Comparison of ENCODE assay signal across 16 cellular contexts in the genomic region with DNA sequence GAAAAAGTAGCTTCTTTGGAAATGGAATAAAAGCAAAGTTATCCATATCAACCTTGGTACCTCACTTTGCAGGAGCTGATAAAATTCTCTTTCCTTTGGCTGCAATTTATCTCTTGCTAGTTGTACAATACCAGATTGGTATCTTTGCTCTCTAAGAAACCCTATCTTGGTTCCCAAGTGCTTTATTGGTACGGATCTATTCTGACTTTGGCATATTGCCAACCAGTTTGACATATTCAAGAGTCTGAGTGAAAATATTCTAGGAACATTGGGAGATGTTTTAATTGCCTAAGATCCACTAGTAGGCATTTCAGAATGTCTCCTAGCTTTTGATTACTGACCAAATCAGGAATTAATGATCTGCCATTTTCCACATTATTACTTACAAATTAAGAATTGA.
A peak's percentile ranks its signal among the peaks of the same experiment; 100 is the strongest.
DNase-seq lines count a peak whose midpoint lies in the region; ATAC-seq, FAIRE-seq and TF ChIP-seq lines count a peak whose summit lies in the region.
"Had no signal": no experiment of that assay in that cellular context is flagged by ENCODE, and none has a peak within 500 bp of the region (broad histone marks: within the 10 kb centered on the region; RNA-seq: fewer than 3 reads in every experiment).

No MANE protein-coding gene starts in this region.

- H3K4me2 ChIP-seq in IMR-90 (ENCODE audit: low read depth, low read length) (no peak overlapping the region), K562 (ENCODE audit: insufficient read depth, low read length) (no peak overlapping the region)
- H3K4me2 ChIP-seq: BLaER1 treated with 17β-estradiol and CSF1 and Interleukin-3, amounts not matched to agents 10 nM and 100 nM had no signal

- H2AK9ac ChIP-seq in IMR-90 (replicated peaks; ENCODE audit: low read depth, low read length, poor library complexity): no peak overlapping the region

- H4K8ac ChIP-seq in IMR-90 (ENCODE audit: low read depth in 2 of 2, low read length in 2 of 2): 0 out of 4 replicates have a peak overlapping the region, but pooled peaks of 1 of the 2 experiments have one; percentile 18

- CTCF ChIA-PET in IMR-90 (lab: Yijun Ruan, JAX): interaction anchor here (0.6 kb wide), 1 partner anchor 299 kb away, joined by 3 read pairs; no protein-coding TSS in a partner anchor
- CTCF ChIA-PET in K562 (lab: Yijun Ruan, JAX; ENCODE audit: low intra/inter-chr PET ratio): no interaction called here

- H2BK5ac ChIP-seq in IMR-90 (ENCODE audit: low read depth, low read length, poor library complexity, severe bottlenecking): peak overlapping the region; percentile 35

- FAIRE-seq in K562 (lab: Jason Lieb, UNC): no peak
- FAIRE-seq: GM12878, H54 had no signal

- peak overlapping the region; percentile 22; the same call in 1 of the 2 replicates for H3K14ac ChIP-seq in IMR-90 (replicated peaks; ENCODE audit: low read depth, low read length)

- H3K27me3 Mint-ChIP-seq in activated CD4-positive, alpha-beta T cell treated with anti-CD3 and anti-CD28 coated beads, Interleukin-2, amount 10 ng/mL, durations not matched to agents 24 days and 14 days: no peaks in the 10 kb centered on the region
- H3K27me3 Mint-ChIP-seq: CD4-positive, CD25-positive, alpha-beta regulatory T cell; IgD-negative memory B cell had no signal

- in situ Hi-C loops in IMR-90 (cut with MboI; ENCODE audit: low sequenced_read_pairs) (no loop called here), K562 (cut with MboI) (no loop called here)

- TF ChIP-seq POLR2A in IMR-90 (IDR thresholded peaks at IDR 0.05; ENCODE audit: low read depth, low read length) (no peak), K562 (conservative IDR thresholded peaks at IDR 0.05) (no peak)

- intact Hi-C loops in IMR-90 (cut with micrococcal nuclease) (no loop called here), K562 (cut with micrococcal nuclease) (no loop called here), dorsolateral prefrontal cortex (cut with DNase I) (no loop called here)
- intact Hi-C loops in activated CD4-positive, alpha-beta T cell treated with anti-CD3 and anti-CD28 coated beads, Interleukin-2, amount 10 ng/mL, durations not matched to agents 24 days and 14 days (cut with micrococcal nuclease): no loop called here

- H3K27ac ChIP-seq in IMR-90 (ENCODE audit: insufficient read depth, low read length) (no peak overlapping the region), K562 (ENCODE audit: extremely low read depth, low read depth, low read length) (no peak overlapping the region), dorsolateral prefrontal cortex (no peak overlapping the region)
- H3K27ac ChIP-seq: BLaER1 treated with 17β-estradiol and CSF1 and Interleukin-3, amounts not matched to agents 10 nM and 100 nM; GM23248 had no signal

- H2BK15ac ChIP-seq in IMR-90 (ENCODE audit: low read depth, low read length): no peak overlapping the region; the same call in 2 of the 3 replicates

- BruUV-seq in IMR-90 (replicated peaks; lab: Mats Ljungman, UMichigan) (no TSS peak), K562 (replicated peaks; lab: Mats Ljungman, UMichigan) (no TSS peak)

- no CpG with 5 or more reads among the region's 1 CpG for WGBS in IMR-90 (ENCODE audit: extremely low coverage in 2 of 2, insufficient read length in 1 of 2), 2 experiments
- WGBS in K562 (ENCODE audit: insufficient coverage, low coverage, missing lambda C conversion rate): 0% methylated on average over 1 of the region's 1 CpG

- no peak overlapping the region for H3K4me3 Mint-ChIP-seq in activated CD4-positive, alpha-beta T cell treated with anti-CD3 and anti-CD28 coated beads, Interleukin-2, amount 10 ng/mL, durations not matched to agents 24 days and 14 days
- H3K4me3 Mint-ChIP-seq: CD4-positive, CD25-positive, alpha-beta regulatory T cell; IgD-negative memory B cell had no signal

- TF ChIP-seq EP300 in K562 (IDR thresholded peaks at IDR 0.05; ENCODE audit: low read length): no peak

- no peaks in the 10 kb centered on the region for H3K79me1 ChIP-seq in IMR-90 (ENCODE audit: low read depth in 1 of 2, low read length in 2 of 2)

- DNase-seq in NCI-H2171 treated with DMSO at 0.1 percent for 48 hours (lab: John Stamatoyannopoulos, UW): peak; percentile 26
- no peak for DNase-seq in NCI-H2171 (lab: John Stamatoyannopoulos, UW)
- DNase-seq in IMR-90: no peak
- peak; percentile 30 for DNase-seq in NCI-H69 (lab: John Stamatoyannopoulos, UW)
- DNase-seq in K562 (ENCODE audit: extremely low read depth in 1 of 4, low spot score in 3 of 4): no peak
- no peak for DNase-seq in dorsolateral prefrontal cortex
- DNase-seq in activated CD4-positive, alpha-beta T cell treated with anti-CD3 and anti-CD28 coated beads, Interleukin-2, amount 10 ng/mL, durations not matched to agents 24 days and 14 days: no peak
- DNase-seq: ACHN; CD4-positive, CD25-positive, alpha-beta regulatory T cell; DMS79; GM23248 had no signal

- H3K36me3 Mint-ChIP-seq in activated CD4-positive, alpha-beta T cell treated with anti-CD3 and anti-CD28 coated beads, Interleukin-2, amount 10 ng/mL, durations not matched to agents 24 days and 14 days (ENCODE audit: low read depth): peaks cover 3% of the 10 kb centered on the region
- H3K36me3 Mint-ChIP-seq: CD4-positive, CD25-positive, alpha-beta regulatory T cell had no signal

- no peak overlapping the region for H3K4me3 ChIP-seq in IMR-90 (ENCODE audit: insufficient read depth, low read depth, low read length)
- no peak overlapping the region for H3K4me3 ChIP-seq in K562
- H3K4me3 ChIP-seq in dorsolateral prefrontal cortex: no peak overlapping the region
- H3K4me3 ChIP-seq: BLaER1 treated with 17β-estradiol and CSF1 and Interleukin-3, amounts not matched to agents 10 nM and 100 nM; GM12878; GM23248 had no signal

- H2AK5ac ChIP-seq in IMR-90 (ENCODE audit: low read depth, low read length): no peak overlapping the region

- dilution Hi-C loops in IMR-90 (cut with HindIII; ENCODE audit: low sequenced_read_pairs, unreplicated experiment): no loop called here

- no peaks in the 10 kb centered on the region for H4K20me1 ChIP-seq in IMR-90 (ENCODE audit: insufficient read depth, low read length)
- H4K20me1 ChIP-seq in K562 (replicated peaks; ENCODE audit: control insufficient read depth, insufficient read depth, low read length): no peaks in the 10 kb centered on the region
- H4K20me1 ChIP-seq: BLaER1 treated with 17β-estradiol and CSF1 and Interleukin-3, amounts not matched to agents 10 nM and 100 nM had no signal

- H3K56ac ChIP-seq in IMR-90 (ENCODE audit: extremely low read depth, insufficient read depth, low read length): no peak overlapping the region

- H3K4me1 ChIP-seq in IMR-90 (ENCODE audit: control insufficient read depth, insufficient read depth, low read length) (peaks cover 13% of the 10 kb centered on the region), K562 (replicated peaks in 1 of 2; ENCODE audit: control insufficient read depth in 2 of 2, insufficient read depth in 2 of 2, low read length in 2 of 2) (peaks cover 0 to 4% of the 10 kb centered on the region in 2 experiments; a peak in 1 of 5 replicates)

- H3K4me1 Mint-ChIP-seq in activated CD4-positive, alpha-beta T cell treated with anti-CD3 and anti-CD28 coated beads, Interleukin-2, amount 10 ng/mL, durations not matched to agents 24 days and 14 days: peaks cover 13% of the 10 kb centered on the region

- POLR2A ChIA-PET in IMR-90 (lab: Charles Lee; ENCODE audit: unreplicated experiment) (no interaction called here), K562 (lab: Yijun Ruan, JAX) (no interaction called here)

- H3K36me3 ChIP-seq in IMR-90 (ENCODE audit: control insufficient read depth, insufficient read depth, low read length) (no peaks in the 10 kb centered on the region), K562 (ENCODE audit: control insufficient read depth, insufficient read depth, low read length) (no peaks in the 10 kb centered on the region)
- H3K36me3 ChIP-seq: BLaER1 treated with 17β-estradiol and CSF1 and Interleukin-3, amounts not matched to agents 10 nM and 100 nM had no signal

- TF ChIP-seq RAD21 in IMR-90 (IDR thresholded peaks at IDR 0.05; ENCODE audit: low read length): no peak
- TF ChIP-seq RAD21 in K562 (CRISPR knock-in tag; conservative IDR thresholded peaks at IDR 0.05 in 1 of 2, IDR thresholded peaks at IDR 0.05 in 1 of 2): no peak

- H3K9me1 ChIP-seq in IMR-90 (ENCODE audit: insufficient read depth, low read length) (peaks cover 15% of the 10 kb centered on the region; the same call in 1 of the 2 replicates), K562 (ENCODE audit: control insufficient read depth, insufficient read depth, low read length) (no peaks in the 10 kb centered on the region)

- peak overlapping the region; percentile 10; the same call in 1 of the 2 replicates for H2BK20ac ChIP-seq in IMR-90 (ENCODE audit: low read depth, low read length)

- H3K9me3 ChIP-seq in IMR-90 (ENCODE audit: control insufficient read depth, insufficient read depth, low read length) (no peaks in the 10 kb centered on the region), K562 (replicated peaks; ENCODE audit: control insufficient read depth, insufficient read depth, low read depth, low read length) (no peaks in the 10 kb centered on the region; the same call in 1 of the 2 replicates)

- TF ChIP-seq CTCF in IMR-90 (conservative IDR thresholded peaks at IDR 0.05; ENCODE audit: low read depth, low read length) (no peak), K562 (IDR thresholded peaks at IDR 0.05 in 2 of 3, conservative IDR thresholded peaks at IDR 0.05 in 1 of 3; ENCODE audit: insufficient read depth in 2 of 3, low read depth in 1 of 3, low read length in 3 of 3) (no peak), dorsolateral prefrontal cortex (IDR thresholded peaks at IDR 0.05 in 54 of 56, conservative IDR thresholded peaks at IDR 0.05 in 2 of 56; ENCODE audit: low read depth in 1 of 56, partially characterized antibody in 56 of 56) (no peak)

- H2AFZ ChIP-seq in IMR-90 (replicated peaks; ENCODE audit: low read length, poor library complexity) (no peak overlapping the region), K562 (ENCODE audit: low read depth, low read length) (no peak overlapping the region)
- H2AFZ ChIP-seq: GM23248 had no signal

- peak overlapping the region; percentile 10; the same call in 1 of the 2 replicates for H4K91ac ChIP-seq in IMR-90 (ENCODE audit: insufficient read depth, low read depth, low read length)

- peak overlapping the region; percentile 55; the same call in 1 of the 2 replicates for H4K5ac ChIP-seq in IMR-90 (ENCODE audit: low read depth, low read length)

- no peaks in the 10 kb centered on the region for H3K27me3 ChIP-seq in IMR-90 (ENCODE audit: control insufficient read depth, insufficient read depth, low read length)
- H3K27me3 ChIP-seq in K562 (ENCODE audit: control insufficient read depth in 2 of 2, insufficient read depth in 2 of 2, low read length in 2 of 2): no peaks in the 10 kb centered on the region
- H3K27me3 ChIP-seq in dorsolateral prefrontal cortex: no peaks in the 10 kb centered on the region
- H3K27me3 ChIP-seq: BLaER1 treated with 17β-estradiol and CSF1 and Interleukin-3, amounts not matched to agents 10 nM and 100 nM had no signal

- H3K4ac ChIP-seq in IMR-90 (ENCODE audit: low read depth, low read length): peak overlapping the region; percentile 39; the same call in 1 of the 2 replicates

- no peak overlapping the region for H3K23ac ChIP-seq in IMR-90 (ENCODE audit: low read depth, low read length)

- peaks cover 10% of the 10 kb centered on the region for H3K9me3 Mint-ChIP-seq in activated CD4-positive, alpha-beta T cell treated with anti-CD3 and anti-CD28 coated beads, Interleukin-2, amount 10 ng/mL, durations not matched to agents 24 days and 14 days

- no peak overlapping the region for H3K9ac ChIP-seq in IMR-90 (ENCODE audit: low read depth, low read length)
- no peak overlapping the region for H3K9ac ChIP-seq in K562 (ENCODE audit: insufficient read depth in 1 of 2, low read depth in 2 of 2, low read length in 2 of 2)
- H3K9ac ChIP-seq: BLaER1 treated with 17β-estradiol and CSF1 and Interleukin-3, amounts not matched to agents 10 nM and 100 nM; GM23248 had no signal

- H3K27ac Mint-ChIP-seq in activated CD4-positive, alpha-beta T cell treated with anti-CD3 and anti-CD28 coated beads, Interleukin-2, amount 10 ng/mL, durations not matched to agents 24 days and 14 days: no peak overlapping the region
- H3K27ac Mint-ChIP-seq: CD4-positive, CD25-positive, alpha-beta regulatory T cell had no signal

- H3K79me2 ChIP-seq in K562 (ENCODE audit: control insufficient read depth, insufficient read depth, low read length): no peaks in the 10 kb centered on the region

- ATAC-seq in IMR-90 (ENCODE audit: low read depth) (no peak), K562 (no peak)
- ATAC-seq: GM12878, HCT116 had no signal

- H3K18ac ChIP-seq in IMR-90 (ENCODE audit: low read depth, low read length): peak overlapping the region; percentile 16; the same call in 1 of the 2 replicates

- H2BK120ac ChIP-seq in IMR-90 (ENCODE audit: low read depth, low read length): peak overlapping the region; percentile 63

Comparison
In these comparisons a context has a peak if more than half of its experiments do, and no peak if none do; other contexts are left out.
1. DNase-seq: peak in NCI-H2171 treated with DMSO at 0.1 percent for 48 hours (single experiment) and NCI-H69 (single experiment); none in NCI-H2171 (single experiment), IMR-90 (single experiment), K562 (0 of 4), dorsolateral prefrontal cortex (0 of 10) and activated CD4-positive, alpha-beta T cell treated with anti-CD3 and anti-CD28 coated beads, Interleukin-2, amount 10 ng/mL, durations not matched to agents 24 days and 14 days (single experiment).